Comparison of ENCODE assay signal across 18 cellular contexts in the genomic region with DNA sequence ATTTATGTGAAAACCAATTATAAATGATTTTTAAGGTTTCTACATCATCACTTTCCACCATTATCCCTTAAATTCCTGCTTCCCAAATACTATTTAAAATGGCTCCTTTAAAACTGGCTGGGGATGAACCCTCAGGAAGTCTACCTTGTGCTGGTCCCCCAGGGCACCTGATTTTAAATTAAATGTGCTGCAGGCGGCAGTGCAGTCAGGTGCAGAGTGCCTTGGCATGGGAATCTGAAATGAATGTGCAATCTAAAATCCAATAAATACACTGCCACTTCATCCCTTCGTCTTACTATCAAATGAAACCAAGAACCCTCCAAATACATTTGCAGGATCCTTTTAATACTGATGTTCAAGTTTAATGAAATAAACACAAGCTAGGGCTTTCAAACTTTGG.
"Had no signal": no experiment of that assay in that cellular context is flagged by ENCODE, and none has a peak within 500 bp of the region (broad histone marks: within the 10 kb centered on the region; RNA-seq: fewer than 3 reads in every experiment).

No MANE protein-coding gene starts in this region.

- H3K27ac ChIP-seq: hepatocyte, sigmoid colon, spleen, thoracic aorta had no signal

- ATAC-seq: activated CD8-positive, alpha-beta T cell treated with anti-CD3 and anti-CD28 coated beads for 36 hours; activated T-helper 17 cell treated with anti-CD3 and anti-CD28 coated beads, Interleukin-2, amount 50 U/mL, for 72 hours; stimulated activated memory B cell treated with anti-CD40 and anti-IgM and Interleukin-4, amounts not matched to agents 10 μg/mL and 1 μg/mL and 100 μg/mL, for 72 hours had no signal

- H3K9me3 ChIP-seq: body of pancreas, sigmoid colon, spleen, thoracic aorta had no signal

- H3K4me1 ChIP-seq: spleen had no signal

- DNase-seq: activated CD4-positive, alpha-beta T cell treated with anti-CD3 and anti-CD28 coated beads for 48 hours; activated CD4-positive, CD25-positive, alpha-beta regulatory T cell; activated CD8-positive, alpha-beta T cell treated with anti-CD3 and anti-CD28 coated beads for 36 hours; activated naive CD4-positive, alpha-beta T cell treated with Interleukin-2 at 50 U/mL for 16 hours; activated naive CD8-positive, alpha-beta T cell treated with anti-CD3 and anti-CD28 coated beads, Interleukin-2, amount 10 ng/mL, durations not matched to agents 7 days and 5 days; activated T-cell treated with anti-CD3 and anti-CD28 coated beads, Interleukin-2, amount 50 U/mL, for 1 hour; caudate nucleus; mammary epithelial cell; midbrain; occipital lobe; sigmoid colon; spleen; stimulated activated CD4-positive, alpha-beta T cell treated with anti-CD3 and anti-CD28 coated beads, Interleukin-4, amount 100 ng/mL, for 4 hours had no signal

- H3K36me3 ChIP-seq: sigmoid colon, thoracic aorta had no signal

- H3K27me3 ChIP-seq: body of pancreas, hepatocyte, sigmoid colon, spleen had no signal

- H3K4me3 ChIP-seq: body of pancreas, hepatocyte, sigmoid colon, spleen, thoracic aorta had no signal
